ENCODE assay signal across 25 cellular contexts in genomic region chr2:22883054-22883453, GRCh38.
DNase-seq lines count a peak whose midpoint lies in the region; FAIRE-seq and TF ChIP-seq lines count a peak whose summit lies in the region.
"Had no signal": no experiment of that assay in that cellular context is flagged by ENCODE, and none has a peak within 500 bp of the region (broad histone marks: within the 10 kb centered on the region; RNA-seq: fewer than 3 reads in every experiment).

No MANE protein-coding gene starts in this region.

- H3K4me3 ChIP-seq in MM.1S (ENCODE audit: low read length) (no peak overlapping the region), H1 (ENCODE audit: extremely low read depth in 1 of 4, insufficient read depth in 2 of 4, low read depth in 3 of 4, low read length in 4 of 4) (no peak overlapping the region), tibial artery (no peak overlapping the region)

- 0 out of 2 replicates have a peak overlapping the region, but pooled peaks have one; percentile 14 for H3K27ac ChIP-seq in MM.1S (ENCODE audit: low read length)
- H3K27ac ChIP-seq in H1 (ENCODE audit: low read depth, low read length): no peak overlapping the region
- no peak overlapping the region for H3K27ac ChIP-seq in tibial artery

- CTCF ChIA-PET in H1 (lab: Charles Lee; ENCODE audit: partially characterized antibody): no interaction called here

- H3K4me1 ChIP-seq in MM.1S (ENCODE audit: low read length) (peaks cover 18% of the 10 kb centered on the region), H1 (replicated peaks in 1 of 4; ENCODE audit: control insufficient read depth in 3 of 4, insufficient read depth in 4 of 4, low read length in 3 of 4) (peaks cover 0 to 23% (median 17%) of the 10 kb centered on the region in 4 experiments; a peak in 6 of 7 replicates), tibial artery (no peaks in the 10 kb centered on the region)

- H3K23ac ChIP-seq in H1 (ENCODE audit: insufficient read length): no peak overlapping the region

- no peak for TF ChIP-seq RAD21 in H1 (IDR thresholded peaks at IDR 0.05 in 1 of 2, conservative IDR thresholded peaks at IDR 0.05 in 1 of 2; ENCODE audit: low read depth in 2 of 2, low read length in 2 of 2)

- H2AFZ ChIP-seq in MM.1S (ENCODE audit: low read length): no peak overlapping the region
- H2AFZ ChIP-seq in H1 (ENCODE audit: low read length): peak overlapping the region; percentile 40; the same call in 1 of the 2 replicates

- H3K56ac ChIP-seq in H1 (replicated peaks; ENCODE audit: insufficient read length, low read depth, low read length): no peak overlapping the region

- H3K9ac ChIP-seq in MM.1S (ENCODE audit: low read length): no peak overlapping the region
- H3K9ac ChIP-seq in H1 (replicated peaks in 1 of 4; ENCODE audit: extremely low read depth in 1 of 4, low read depth in 3 of 4, low read length in 3 of 4): no peak overlapping the region
- H3K9ac ChIP-seq: BLaER1 had no signal

- H2BK120ac ChIP-seq in H1 (replicated peaks; ENCODE audit: low read depth, low read length): no peak overlapping the region

- H4K20me1 ChIP-seq in MM.1S (ENCODE audit: insufficient read depth, low read length) (no peaks in the 10 kb centered on the region), H1 (replicated peaks in 1 of 2; ENCODE audit: control insufficient read depth in 1 of 2, insufficient read depth in 2 of 2, low read length in 2 of 2) (no peaks in the 10 kb centered on the region)
- H4K20me1 ChIP-seq: BLaER1 had no signal

- H3K4me2 ChIP-seq in MM.1S (ENCODE audit: low read depth, low read length) (peak overlapping the region; percentile 4; the same call in 1 of the 2 replicates), H1 (ENCODE audit: insufficient read depth in 1 of 2, low read depth in 2 of 2, low read length in 2 of 2) (no peak overlapping the region)

- DNase-seq in MM.1S (no peak), H1 (ENCODE audit: low read depth in 1 of 2, low spot score in 2 of 2) (no peak), putamen (ENCODE audit: low spot score) (peak; percentile 24), EL (no peak), tibial artery (no peak), NCI-H774 (lab: John Stamatoyannopoulos, UW) (no peak)
- DNase-seq: 8988T; ACHN; BE2C; C1 segment of cervical spinal cord; CD4-positive, alpha-beta memory T cell; CD4-positive, CD25-positive, alpha-beta regulatory T cell; CD8-positive, alpha-beta memory T cell; COR-L47; DMS 273 treated with DMSO at 0.1 percent for 48 hours; DMS153; DMS53; DMS79; DND-41; GF-D8 had no signal

- H3K18ac ChIP-seq in H1 (ENCODE audit: extremely low read depth, low read length): no peak overlapping the region

- FAIRE-seq in H1 (lab: Jason Lieb, UNC): peak; percentile 13
- FAIRE-seq: A204.1, G401.6, GM12891, GM19239 had no signal

- POLR2A ChIA-PET in H1 (lab: Charles Lee; ENCODE audit: partially characterized antibody): no interaction called here

- TF ChIP-seq EP300 in H1 (IDR thresholded peaks at IDR 0.05; ENCODE audit: borderline replicate concordance in 1 of 2, low read depth in 2 of 2, low read length in 2 of 2): no peak

- no peak for TF ChIP-seq POLR2A in H1 (IDR thresholded peaks at IDR 0.05; ENCODE audit: control extremely low read depth in 1 of 2, low read depth in 2 of 2, low read length in 2 of 2)

- H2BK15ac ChIP-seq in H1 (ENCODE audit: low read length): no peak overlapping the region

- H3K4ac ChIP-seq in H1 (replicated peaks; ENCODE audit: insufficient read length, low read depth, low read length): no peak overlapping the region

- H2AK5ac ChIP-seq in H1 (ENCODE audit: low read depth, low read length): no peak overlapping the region

- H3F3A ChIP-seq in MM.1S (ENCODE audit: insufficient read depth, low read length): no peaks in the 10 kb centered on the region

- 85 to 100% methylated on average over 2 to 5 of the region's 5 CpGs for WGBS in H1 (ENCODE audit: extremely low coverage in 1 of 2, insufficient coverage in 1 of 2, insufficient read length in 1 of 2, insufficient replicate concordance in 2 of 2, low coverage in 1 of 2, low lambda C conversion rate in 2 of 2, missing lambda C conversion rate in 1 of 2), 2 experiments

- TF ChIP-seq CTCF in MM.1S (IDR thresholded peaks at IDR 0.05; ENCODE audit: low read length) (no peak), H1 (IDR thresholded peaks at IDR 0.05; ENCODE audit: control extremely low read depth in 1 of 3, insufficient read depth in 1 of 3, low read depth in 1 of 3, low read length in 3 of 3) (no peak), tibial artery (IDR thresholded peaks at IDR 0.05) (no peak)

- no peak overlapping the region for H4K8ac ChIP-seq in H1 (ENCODE audit: extremely low read depth, insufficient read depth, low read length)

- H4K5ac ChIP-seq in H1 (ENCODE audit: insufficient read length, low read depth, low read length): no peak overlapping the region

- intact Hi-C loops in tibial artery (cut with DNase I; ENCODE audit: low total_unique reads): no loop called here

- H2BK5ac ChIP-seq in H1 (ENCODE audit: low read depth, low read length): 0 out of 2 replicates have a peak overlapping the region, but pooled peaks have one; percentile 30

- H3K23me2 ChIP-seq in H1 (ENCODE audit: low read depth, low read length): no peaks in the 10 kb centered on the region

- H3K36me3 ChIP-seq in MM.1S (replicated peaks; ENCODE audit: insufficient read depth, low read length) (no peaks in the 10 kb centered on the region), H1 (ENCODE audit: control insufficient read depth in 2 of 4, insufficient read depth in 4 of 4, low read length in 3 of 4) (no peaks in the 10 kb centered on the region), tibial artery (no peaks in the 10 kb centered on the region)
- H3K36me3 ChIP-seq: BE2C, BLaER1 had no signal

- no peak overlapping the region for H4K91ac ChIP-seq in H1 (replicated peaks; ENCODE audit: insufficient read length, low read length)

- H3K14ac ChIP-seq in H1 (ENCODE audit: insufficient read length): no peak overlapping the region

- H2BK12ac ChIP-seq in H1 (ENCODE audit: low read depth, low read length): peak overlapping the region; percentile 86; the same call in 1 of the 2 replicates

- H3K79me2 ChIP-seq in MM.1S (ENCODE audit: low read length): no peaks in the 10 kb centered on the region
- H3K79me2 ChIP-seq in H1 (ENCODE audit: control insufficient read depth in 1 of 2, insufficient read depth in 2 of 2, low read length in 2 of 2): no peaks in the 10 kb centered on the region

- no peaks in the 10 kb centered on the region for H3K27me3 ChIP-seq in MM.1S (replicated peaks; ENCODE audit: insufficient read depth, low read length)
- H3K27me3 ChIP-seq in H1 (replicated peaks in 1 of 4; ENCODE audit: control insufficient read depth in 3 of 4, extremely low read depth in 1 of 4, insufficient read depth in 3 of 4, low read length in 3 of 4): no peaks in the 10 kb centered on the region
- no peaks in the 10 kb centered on the region for H3K27me3 ChIP-seq in tibial artery
- H3K27me3 ChIP-seq: BE2C, BLaER1 had no signal

- H2BK20ac ChIP-seq in H1 (ENCODE audit: low read length): no peak overlapping the region

- no peaks in the 10 kb centered on the region for H3K79me1 ChIP-seq in H1 (ENCODE audit: low read depth, low read length)

- H3K9me3 ChIP-seq in MM.1S (replicated peaks; ENCODE audit: insufficient read depth, low read length) (no peaks in the 10 kb centered on the region), H1 (ENCODE audit: insufficient read depth in 2 of 2, low read depth in 1 of 2, low read length in 1 of 2) (0 out of 4 replicates have a peak, but pooled peaks cover 0 to 4% of the 10 kb centered on the region in 2 experiments), tibial artery (no peaks in the 10 kb centered on the region)
- H3K9me3 ChIP-seq: BE2C, BLaER1 had no signal

- no peaks in the 10 kb centered on the region for H3K9me2 ChIP-seq in MM.1S (replicated peaks; ENCODE audit: insufficient read depth, low read length)

TF ChIP-seq in H1, 55 proteins besides CTCF, POLR2A, EP300 and RAD21:
- TF ChIP-seq TEAD4 (IDR thresholded peaks at IDR 0.05; ENCODE audit: low read depth, low read length) (no peak), CBX5 (IDR thresholded peaks at IDR 0.05; ENCODE audit: low read depth, low read length) (no peak), CREB1 (IDR thresholded peaks at IDR 0.05) (no peak), BRCA1 (IDR thresholded peaks at IDR 0.05; ENCODE audit: low read depth, low read length) (no peak)
TF ChIP-seq in H1: peak in this region for 0.
